26 cellular contexts compared by ENCODE assay signal in genomic region chr13:47480941-47481340, GRCh38.
DNase-seq lines count a peak whose midpoint lies in the region; ATAC-seq lines count a peak whose summit lies in the region.
"Had no signal": no experiment of that assay in that cellular context is flagged by ENCODE, and none has a peak within 500 bp of the region (broad histone marks: within the 10 kb centered on the region; RNA-seq: fewer than 3 reads in every experiment).

No MANE protein-coding gene starts in this region.

- no peaks in the 10 kb centered on the region for H3K27me3 Mint-ChIP-seq in activated T-helper 1 cell treated with anti-CD3 and anti-CD28 coated beads, Interleukin-12 subunit alpha, Interleukin-12 subunit beta, Interleukin-2, Interleukin-4 antibody, amounts not matched to agents 30 ng/mL and 10 ng/mL and 1 ng/mL, durations not matched to agents 14 hours and 24 hours and 36 hours (ENCODE audit: insufficient read depth)
- H3K27me3 Mint-ChIP-seq: activated CD4-positive, alpha-beta T cell treated with anti-CD3 and anti-CD28 coated beads, Interleukin-2, amount 10 ng/mL, durations not matched to agents 24 days and 14 days; activated naive CD4-positive, alpha-beta T cell treated with anti-CD3 and anti-CD28 coated beads, Interleukin-2, amount 10 ng/mL, durations not matched to agents 7 days and 5 days; CD4-positive, CD25-positive, alpha-beta regulatory T cell had no signal

- intact Hi-C loops in activated T-helper 1 cell treated with anti-CD3 and anti-CD28 coated beads, Interleukin-12 subunit alpha, Interleukin-12 subunit beta, Interleukin-2, Interleukin-4 antibody, amounts not matched to agents 30 ng/mL and 10 ng/mL and 1 ng/mL, durations not matched to agents 14 hours and 24 hours and 36 hours (cut with micrococcal nuclease): no loop called here

- H3K27me3 ChIP-seq in BLaER1 treated with 17β-estradiol and CSF1 and Interleukin-3, amounts not matched to agents 10 nM and 100 nM: no peaks in the 10 kb centered on the region
- H3K27me3 ChIP-seq: breast epithelium, colonic mucosa had no signal

- no peaks in the 10 kb centered on the region for H4K20me1 ChIP-seq in BLaER1 treated with 17β-estradiol and CSF1 and Interleukin-3, amounts not matched to agents 10 nM and 100 nM

- no peaks in the 10 kb centered on the region for H3K4me1 Mint-ChIP-seq in activated T-helper 1 cell treated with anti-CD3 and anti-CD28 coated beads, Interleukin-12 subunit alpha, Interleukin-12 subunit beta, Interleukin-2, Interleukin-4 antibody, amounts not matched to agents 30 ng/mL and 10 ng/mL and 1 ng/mL, durations not matched to agents 14 hours and 24 hours and 36 hours (ENCODE audit: low read depth)
- H3K4me1 Mint-ChIP-seq: activated CD4-positive, alpha-beta T cell treated with anti-CD3 and anti-CD28 coated beads, Interleukin-2, amount 10 ng/mL, durations not matched to agents 24 days and 14 days; activated naive CD4-positive, alpha-beta T cell treated with anti-CD3 and anti-CD28 coated beads, Interleukin-2, amount 10 ng/mL, durations not matched to agents 7 days and 5 days had no signal

- H3K4me3 ChIP-seq in BLaER1 treated with 17β-estradiol and CSF1 and Interleukin-3, amounts not matched to agents 10 nM and 100 nM: no peak overlapping the region
- H3K4me3 ChIP-seq: breast epithelium, colonic mucosa, K562, skin epidermis had no signal

- H3K27ac Mint-ChIP-seq in activated T-helper 1 cell treated with anti-CD3 and anti-CD28 coated beads, Interleukin-12 subunit alpha, Interleukin-12 subunit beta, Interleukin-2, Interleukin-4 antibody, amounts not matched to agents 30 ng/mL and 10 ng/mL and 1 ng/mL, durations not matched to agents 14 hours and 24 hours and 36 hours: no peak overlapping the region
- H3K27ac Mint-ChIP-seq: activated CD4-positive, alpha-beta T cell treated with anti-CD3 and anti-CD28 coated beads, Interleukin-2, amount 10 ng/mL, durations not matched to agents 24 days and 14 days; activated naive CD4-positive, alpha-beta T cell treated with anti-CD3 and anti-CD28 coated beads, Interleukin-2, amount 10 ng/mL, durations not matched to agents 7 days and 5 days; CD4-positive, CD25-positive, alpha-beta regulatory T cell; T-helper 1 cell treated with Interleukin-12 subunit alpha and Interleukin-12 subunit beta and Interleukin-4 antibody, amounts not matched to agents 30 μg/mL and 1 μg/mL, for 36 hours had no signal

- 0 out of 22 replicates have a peak overlapping the region, but pooled peaks of 1 of the 11 experiments have one; percentile 23 for H3K9ac ChIP-seq in BLaER1 treated with 17β-estradiol and CSF1 and Interleukin-3, amounts not matched to agents 10 nM and 100 nM

- no peaks in the 10 kb centered on the region for H3K36me3 ChIP-seq in BLaER1 treated with 17β-estradiol and CSF1 and Interleukin-3, amounts not matched to agents 10 nM and 100 nM
- H3K36me3 ChIP-seq: breast epithelium, colonic mucosa, WERI-Rb-1 had no signal

- no peak overlapping the region for H3K4me3 Mint-ChIP-seq in activated T-helper 1 cell treated with anti-CD3 and anti-CD28 coated beads, Interleukin-12 subunit alpha, Interleukin-12 subunit beta, Interleukin-2, Interleukin-4 antibody, amounts not matched to agents 30 ng/mL and 10 ng/mL and 1 ng/mL, durations not matched to agents 14 hours and 24 hours and 36 hours
- H3K4me3 Mint-ChIP-seq: activated CD4-positive, alpha-beta T cell treated with anti-CD3 and anti-CD28 coated beads, Interleukin-2, amount 10 ng/mL, durations not matched to agents 24 days and 14 days; activated naive CD4-positive, alpha-beta T cell treated with anti-CD3 and anti-CD28 coated beads, Interleukin-2, amount 10 ng/mL, durations not matched to agents 7 days and 5 days; CD4-positive, CD25-positive, alpha-beta regulatory T cell; T-helper 1 cell treated with Interleukin-12 subunit alpha and Interleukin-12 subunit beta and Interleukin-4 antibody, amounts not matched to agents 30 μg/mL and 1 μg/mL, for 36 hours had no signal

- DNase-seq in KG1 (lab: John Stamatoyannopoulos, UW) (peak; percentile 13), RPMI7951 (ENCODE audit: low read depth) (peak; percentile 10), medulla oblongata (ENCODE audit: extremely low spot score) (peak; percentile 31)
- DNase-seq in activated CD8-positive, alpha-beta memory T cell treated with anti-CD3 and anti-CD28 coated beads, Interleukin-2, amount 50 U/mL, for 4 hours: no peak
- no peak for DNase-seq in activated T-helper 1 cell treated with anti-CD3 and anti-CD28 coated beads, Interleukin-12 subunit alpha, Interleukin-12 subunit beta, Interleukin-2, Interleukin-4 antibody, amounts not matched to agents 30 ng/mL and 10 ng/mL and 1 ng/mL, durations not matched to agents 14 hours and 24 hours and 36 hours (ENCODE audit: low spot score)
- DNase-seq: ACHN; activated CD4-positive, alpha-beta T cell treated with anti-CD3 and anti-CD28 coated beads, Interleukin-2, amount 10 ng/mL, durations not matched to agents 24 days and 14 days; activated naive CD4-positive, alpha-beta T cell treated with anti-CD3 and anti-CD28 coated beads, Interleukin-2, amount 10 ng/mL, durations not matched to agents 7 days and 5 days; CD4-positive, CD25-positive, alpha-beta regulatory T cell; colonic mucosa; effector memory CD4-positive, alpha-beta T cell; erythroblast; foreskin fibroblast; left cardiac atrium; mammary epithelial cell; NCI-H1694; NCI-H2171 treated with DMSO at 0.1 percent for 48 hours; WERI-Rb-1 had no signal

- H3K4me1 ChIP-seq in BLaER1 treated with 17β-estradiol and CSF1 and Interleukin-3, amounts not matched to agents 10 nM and 100 nM: peaks cover 0 to 54% (median 31%) of the 10 kb centered on the region in 10 experiments; a peak in 14 of 20 replicates
- H3K4me1 ChIP-seq: breast epithelium, colonic mucosa had no signal

- no peaks in the 10 kb centered on the region for H3K9me3 Mint-ChIP-seq in activated T-helper 1 cell treated with anti-CD3 and anti-CD28 coated beads, Interleukin-12 subunit alpha, Interleukin-12 subunit beta, Interleukin-2, Interleukin-4 antibody, amounts not matched to agents 30 ng/mL and 10 ng/mL and 1 ng/mL, durations not matched to agents 14 hours and 24 hours and 36 hours
- H3K9me3 Mint-ChIP-seq: activated CD4-positive, alpha-beta T cell treated with anti-CD3 and anti-CD28 coated beads, Interleukin-2, amount 10 ng/mL, durations not matched to agents 24 days and 14 days; activated naive CD4-positive, alpha-beta T cell treated with anti-CD3 and anti-CD28 coated beads, Interleukin-2, amount 10 ng/mL, durations not matched to agents 7 days and 5 days; T-helper 1 cell treated with Interleukin-12 subunit alpha and Interleukin-12 subunit beta and Interleukin-4 antibody, amounts not matched to agents 30 μg/mL and 1 μg/mL, for 36 hours had no signal

- peak overlapping the region in 6 of 11 experiments; percentile 18 to 60 (median 58); a peak in 10 of 22 replicates for H3K27ac ChIP-seq in BLaER1 treated with 17β-estradiol and CSF1 and Interleukin-3, amounts not matched to agents 10 nM and 100 nM
- H3K27ac ChIP-seq: breast epithelium, colonic mucosa, WERI-Rb-1 had no signal

- H3K4me2 ChIP-seq in BLaER1 treated with 17β-estradiol and CSF1 and Interleukin-3, amounts not matched to agents 10 nM and 100 nM: peak overlapping the region; percentile 3 to 55 (median 34); a peak in 17 of 22 replicates

- H3K9me3 ChIP-seq in BLaER1 treated with 17β-estradiol and CSF1 and Interleukin-3, amounts not matched to agents 10 nM and 100 nM (replicated peaks in 1 of 11): peaks cover 0 to 3% (median 0%) of the 10 kb centered on the region in 11 experiments; a peak in 1 of 22 replicates
- H3K9me3 ChIP-seq: breast epithelium, colonic mucosa had no signal

- ATAC-seq in HG03354 (IDR thresholded peaks at IDR 0.05; ENCODE audit: poor library complexity, severe bottlenecking, unreplicated experiment): no peak
- ATAC-seq in HG03439 (IDR thresholded peaks at IDR 0.05; ENCODE audit: unreplicated experiment): no peak
- ATAC-seq: K562, left cardiac atrium, Right ventricle myocardium inferior had no signal

- H3K36me3 Mint-ChIP-seq in activated T-helper 1 cell treated with anti-CD3 and anti-CD28 coated beads, Interleukin-12 subunit alpha, Interleukin-12 subunit beta, Interleukin-2, Interleukin-4 antibody, amounts not matched to agents 30 ng/mL and 10 ng/mL and 1 ng/mL, durations not matched to agents 14 hours and 24 hours and 36 hours (ENCODE audit: low read depth): no peaks in the 10 kb centered on the region
- H3K36me3 Mint-ChIP-seq: activated naive CD4-positive, alpha-beta T cell treated with anti-CD3 and anti-CD28 coated beads, Interleukin-2, amount 10 ng/mL, durations not matched to agents 7 days and 5 days; CD4-positive, CD25-positive, alpha-beta regulatory T cell had no signal

Comparison
In these comparisons a context has a peak if more than half of its experiments do, and no peak if none do; other contexts are left out.
1. DNase-seq: peak in KG1 (single experiment), RPMI7951 (single experiment) and medulla oblongata (single experiment); none in activated CD8-positive, alpha-beta memory T cell treated with anti-CD3 and anti-CD28 coated beads, Interleukin-2, amount 50 U/mL, for 4 hours (single experiment) and activated T-helper 1 cell treated with anti-CD3 and anti-CD28 coated beads, Interleukin-12 subunit alpha, Interleukin-12 subunit beta, Interleukin-2, Interleukin-4 antibody, amounts not matched to agents 30 ng/mL and 10 ng/mL and 1 ng/mL, durations not matched to agents 14 hours and 24 hours and 36 hours (single experiment).